ENCODE assay signal across 8 cellular contexts in genomic region chr3:49928511-49929017, GRCh38. TPM values are rescaled to one million over a fixed set of nuclear protein-coding genes. Genes with fewer than 3 reads are reported as not detected.
DNase-seq lines count a peak whose midpoint lies in the region; ATAC-seq and TF ChIP-seq lines count a peak whose summit lies in the region.

No MANE protein-coding gene starts in this region.

- H3K9me3 ChIP-seq in AG04450 (ENCODE audit: control insufficient read depth, insufficient read depth, low read length) (no peaks in the 10 kb centered on the region), Karpas-422 (ENCODE audit: low read length) (no peaks in the 10 kb centered on the region), colonic mucosa (no peaks in the 10 kb centered on the region)

- H3K4me1 ChIP-seq in Karpas-422 (ENCODE audit: low read length) (peaks cover 31% of the 10 kb centered on the region), colonic mucosa (peaks cover 9% of the 10 kb centered on the region)

- no peaks in the 10 kb centered on the region for H3K27me3 Mint-ChIP-seq in natural killer cell treated with Interleukin-12 subunit alpha and Interleukin-12 subunit beta and Interleukin-15 and Interleukin-18, amount 100 ng/mL, for 72 hours

- no peak overlapping the region for H3K27ac Mint-ChIP-seq in natural killer cell treated with Interleukin-12 subunit alpha and Interleukin-12 subunit beta and Interleukin-15 and Interleukin-18, amount 100 ng/mL, for 72 hours

- H3K4me3 ChIP-seq in AG04450 (ENCODE audit: low read depth, low read length), result peak overlapping the region; percentile 22
- peak overlapping the region; percentile 95 for H3K4me3 ChIP-seq in Karpas-422 (ENCODE audit: low read length)
- peak overlapping the region; percentile 76 for H3K4me3 ChIP-seq in colonic mucosa

- H3K27me3 ChIP-seq in AG04450 (ENCODE audit: control insufficient read depth, insufficient read depth, low read length) (no peaks in the 10 kb centered on the region), Karpas-422 (ENCODE audit: low read length) (no peaks in the 10 kb centered on the region), colonic mucosa (no peaks in the 10 kb centered on the region)

- peak overlapping the region; percentile 84 for H3K4me2 ChIP-seq in Karpas-422 (ENCODE audit: low read depth, low read length, poor library complexity, severe bottlenecking)

- H3K9me3 Mint-ChIP-seq in natural killer cell treated with Interleukin-12 subunit alpha and Interleukin-12 subunit beta and Interleukin-15 and Interleukin-18, amount 100 ng/mL, for 72 hours, result no peaks in the 10 kb centered on the region

- H3K36me3 ChIP-seq in Karpas-422 (ENCODE audit: insufficient read depth, low read length) (no peaks in the 10 kb centered on the region), colonic mucosa (no peaks in the 10 kb centered on the region)

- H3K4me3 Mint-ChIP-seq in natural killer cell treated with Interleukin-12 subunit alpha and Interleukin-12 subunit beta and Interleukin-15 and Interleukin-18, amount 100 ng/mL, for 72 hours, result peak overlapping the region; percentile 84

- H3K79me2 ChIP-seq in Karpas-422 (ENCODE audit: low read length), result peaks cover 16% of the 10 kb centered on the region

- ATAC-seq in natural killer cell treated with Interleukin-12 subunit alpha and Interleukin-12 subunit beta and Interleukin-15 and Interleukin-18, amount 100 ng/mL, for 72 hours, result no peak
- ATAC-seq in GM21390 (IDR thresholded peaks at IDR 0.05; ENCODE audit: unreplicated experiment) (no peak), HG03175 (IDR thresholded peaks at IDR 0.05; ENCODE audit: unreplicated experiment) (no peak)

- CTCF ChIA-PET in AG04450 (lab: Charles Lee), result no interaction called here

- H4K20me1 ChIP-seq in Karpas-422 (ENCODE audit: insufficient read depth, low read depth, low read length), result no peaks in the 10 kb centered on the region

- DNase-seq in AG04450 (ENCODE audit: low read depth, low spot score), result no peak
- no peak for DNase-seq in Karpas-422
- peak; percentile 39 for DNase-seq in colonic mucosa
- no peak for DNase-seq in natural killer cell treated with Interleukin-12 subunit alpha and Interleukin-12 subunit beta and Interleukin-15 and Interleukin-18, amount 100 ng/mL, for 72 hours (ENCODE audit: low spot score)
- no peak for DNase-seq in NCI-H2227 treated with DMSO at 0.1 percent for 48 hours (lab: John Stamatoyannopoulos, UW)
- no peak for DNase-seq in HuH-7.5 (ENCODE audit: low spot score)

- peaks cover 12 to 18% of the 10 kb centered on the region in 2 donors for H3K4me1 Mint-ChIP-seq in natural killer cell treated with Interleukin-12 subunit alpha and Interleukin-12 subunit beta and Interleukin-15 and Interleukin-18, amount 100 ng/mL, for 72 hours (ENCODE audit: low read depth in 2 of 2)

- H3K27ac ChIP-seq in AG04450 (ENCODE audit: low read depth, low read length) (no peak overlapping the region), Karpas-422 (ENCODE audit: low read length) (peak overlapping the region; percentile 12; the same call in 1 of the 2 replicates), colonic mucosa (no peak overlapping the region)

- intact Hi-C loops in colonic mucosa (cut with DNase I), result no loop called here

- TF ChIP-seq CTCF in AG04450 (IDR thresholded peaks at IDR 0.05; ENCODE audit: low read depth, low read length), result no peak
- TF ChIP-seq CTCF in colonic mucosa (IDR thresholded peaks at IDR 0.05), result no peak

- POLR2A ChIA-PET in AG04450 (lab: Yijun Ruan, JAX), result no interaction called here

- no peaks in the 10 kb centered on the region for H3K36me3 Mint-ChIP-seq in natural killer cell treated with Interleukin-12 subunit alpha and Interleukin-12 subunit beta and Interleukin-15 and Interleukin-18, amount 100 ng/mL, for 72 hours

- H3K9me2 ChIP-seq in Karpas-422 (replicated peaks; ENCODE audit: insufficient read depth, low read length), result no peaks in the 10 kb centered on the region

- peak overlapping the region; percentile 82 for H3K9ac ChIP-seq in Karpas-422 (ENCODE audit: low read length)
- H3K9ac ChIP-seq in colonic mucosa (ENCODE audit: low read depth in 2 of 2, low read length in 2 of 2), result peak overlapping the region; percentile 10 to 16

- no peak overlapping the region for H2AFZ ChIP-seq in Karpas-422 (ENCODE audit: low read length)

RNA-seq across cellular contexts. Expression of gene MON1A, which starts 1.0 kb away (rescaled TPM):
- polyA plus RNA-seq in AG04450 (2011; rRNA removed), result 7.1 and 8.1 TPM in 2 replicates
- polyA minus RNA-seq in AG04450 (2011; rRNA and poly(A)+ RNA removed), result 6.9 and 11.5 TPM in 2 replicates
- 9.6 and 9.8 TPM in 2 replicates for total RNA-seq in Karpas-422 (2014; rRNA removed; shearing (Covaris generic); ENCODE audit: low replicate concordance)
- total RNA-seq in colonic mucosa, result 10 to 100 TPM in 1 of 2 donors, 1 to 10 TPM in 1; 4.5 to 14.9 TPM
- 10 to 100 TPM; 11.3 to 18.7 TPM for total RNA-seq in natural killer cell treated with Interleukin-12 subunit alpha and Interleukin-12 subunit beta and Interleukin-15 and Interleukin-18, amount 100 ng/mL, for 72 hours

RNA-seq across cellular contexts. Expression of gene RBM6, which starts 11.4 kb away (rescaled TPM):
- polyA plus RNA-seq in AG04450 (2011; rRNA removed), result 48.4 and 62.8 TPM in 2 replicates
- 27.0 and 27.8 TPM in 2 replicates for polyA minus RNA-seq in AG04450 (2011; rRNA and poly(A)+ RNA removed)
- 88.3 and 109 TPM in 2 replicates for total RNA-seq in Karpas-422 (2014; rRNA removed; shearing (Covaris generic); ENCODE audit: low replicate concordance)
- total RNA-seq in colonic mucosa, result 10 to 100 TPM; 49.8 to 60.3 TPM
- total RNA-seq in natural killer cell treated with Interleukin-12 subunit alpha and Interleukin-12 subunit beta and Interleukin-15 and Interleukin-18, amount 100 ng/mL, for 72 hours, result 100 to 1,000 TPM in 1 of 2 donors, 10 to 100 TPM in 1; 96.6 to 149 TPM

RNA-seq across cellular contexts. Expression of gene MST1R, which starts 24.9 kb away (rescaled TPM):
- polyA plus RNA-seq in AG04450 (2011; rRNA removed), result 0.10 and 0.41 TPM in 2 replicates
- polyA minus RNA-seq in AG04450 (2011; rRNA and poly(A)+ RNA removed), result 0.26 and 0.74 TPM in 2 replicates
- total RNA-seq in Karpas-422 (2014; rRNA removed; shearing (Covaris generic); ENCODE audit: low replicate concordance), result not detected in 2 replicates
- 100 to 1,000 TPM in 1 of 2 donors, 10 to 100 TPM in 1; 88.9 to 173 TPM for total RNA-seq in colonic mucosa
- 1 to 10 TPM in 1 of 2 donors, under 1 TPM in 1; 0.50 to 2.6 TPM for total RNA-seq in natural killer cell treated with Interleukin-12 subunit alpha and Interleukin-12 subunit beta and Interleukin-15 and Interleukin-18, amount 100 ng/mL, for 72 hours

RNA-seq across cellular contexts. Expression of gene CAMKV, which starts 58.9 kb away (rescaled TPM):
- not detected in 2 replicates for polyA plus RNA-seq in AG04450 (2011; rRNA removed)
- polyA minus RNA-seq in AG04450 (2011; rRNA and poly(A)+ RNA removed), result not detected in 2 replicates
- total RNA-seq in Karpas-422 (2014; rRNA removed; shearing (Covaris generic); ENCODE audit: low replicate concordance), result 3.2 and 7.8 TPM in 2 replicates
- total RNA-seq in colonic mucosa, result under 1 TPM; 0.21 to 0.30 TPM
- not detected for total RNA-seq in natural killer cell treated with Interleukin-12 subunit alpha and Interleukin-12 subunit beta and Interleukin-15 and Interleukin-18, amount 100 ng/mL, for 72 hours

Comparison
In these comparisons a context has a peak if more than half of its experiments do, and no peak if none do; other contexts are left out.
1. H3K4me3 ChIP-seq: peak in every context shown above with its lines; median percentile 95 in Karpas-422; 76 in colonic mucosa; 22 in AG04450.
2. RNA of gene MST1R, which starts 24.9 kb away (total RNA-seq): 88.9 to 173 TPM in colonic mucosa; 0.50 to 2.6 TPM in natural killer cell treated with Interleukin-12 subunit alpha and Interleukin-12 subunit beta and Interleukin-15 and Interleukin-18, amount 100 ng/mL, for 72 hours and not detected in Karpas-422; every median in the first group is over 10 times any median in the second.